8 cellular contexts compared by ENCODE assay signal in the genomic region with DNA sequence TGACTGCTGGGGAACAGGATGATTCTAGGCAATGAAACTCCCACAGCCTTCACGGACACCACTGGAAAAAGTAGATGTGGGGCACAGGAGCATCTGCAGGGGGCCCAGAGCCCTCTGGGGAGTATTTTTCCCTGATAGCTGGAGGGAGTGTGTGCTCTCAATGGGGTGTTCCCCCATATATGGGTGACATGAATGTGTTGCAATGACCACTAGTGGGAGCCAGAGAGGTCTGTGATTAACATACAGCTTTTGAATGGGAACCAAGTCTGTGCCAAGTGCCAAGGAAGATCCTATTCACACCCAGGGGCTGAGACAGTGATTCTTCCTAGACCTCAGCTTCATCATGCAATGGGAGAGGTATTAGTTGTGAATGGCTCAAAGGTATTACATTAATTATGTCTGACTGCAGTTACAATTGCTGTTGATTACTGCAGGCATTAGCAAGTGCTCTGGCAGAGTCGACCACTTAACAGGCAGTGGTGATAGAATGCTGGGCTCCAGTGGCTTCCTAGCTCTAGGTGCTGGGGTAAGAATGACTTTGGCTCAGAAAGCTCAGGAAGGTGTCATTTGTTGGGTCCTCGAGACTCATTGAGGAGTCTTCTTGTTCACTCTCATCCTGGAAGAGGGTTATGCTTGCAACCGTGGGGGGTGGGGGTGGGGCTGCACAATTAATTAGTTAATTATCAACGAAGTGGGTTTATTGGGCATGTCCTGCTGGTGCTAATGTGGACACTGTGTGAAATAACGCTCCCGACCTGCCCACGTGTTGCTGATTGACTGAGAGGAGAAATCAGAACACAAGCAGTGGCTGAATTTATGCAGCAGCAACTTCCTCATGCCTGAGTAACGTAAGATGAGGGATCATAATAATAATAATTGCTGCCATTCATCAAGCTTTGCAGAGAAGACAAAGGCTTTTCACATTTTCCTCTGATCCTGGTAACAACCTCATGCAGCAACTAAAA.
DNase-seq lines count a peak whose midpoint lies in the region; ATAC-seq, FAIRE-seq and TF ChIP-seq lines count a peak whose summit lies in the region.

No MANE protein-coding gene starts in this region.

- CTCF ChIA-PET in CD4-positive, alpha-beta T cell (lab: Charles Lee) = interaction anchor here (0.6 to 1.6 kb wide), 3 partner anchors 8 to 103 kb away, joined by 4 to 6 read pairs (median 6); no protein-coding TSS in a partner anchor
- CTCF ChIA-PET in IMR-90 (lab: Yijun Ruan, JAX) (interaction anchor here (0.5 to 1.6 kb wide), 14 partner anchors 11 to 702 kb away, joined by 3 to 7 read pairs (median 3); no protein-coding TSS in a partner anchor), RWPE1 (lab: Yijun Ruan, JAX) (interaction anchor here (0.5 to 1.3 kb wide), 18 partner anchors 8 to 761 kb away, joined by 3 to 8 read pairs (median 3); no protein-coding TSS in a partner anchor), K562 (lab: Yijun Ruan, JAX; ENCODE audit: low intra/inter-chr PET ratio) (no interaction called here)

- H3K18ac ChIP-seq in IMR-90 (ENCODE audit: low read depth, low read length) = no peak overlapping the region

- no peak for TF ChIP-seq POLR2A in IMR-90 (IDR thresholded peaks at IDR 0.05; ENCODE audit: low read depth, low read length)
- no peak for TF ChIP-seq POLR2A in K562 (conservative IDR thresholded peaks at IDR 0.05)

- H2BK120ac ChIP-seq in IMR-90 (ENCODE audit: low read depth, low read length) = no peak overlapping the region

- no peaks in the 10 kb centered on the region for H3K9me3 Mint-ChIP-seq in CD4-positive, alpha-beta T cell

- no peak overlapping the region for H3K4me3 Mint-ChIP-seq in CD4-positive, alpha-beta T cell

- POLR2A ChIA-PET in CD4-positive, alpha-beta T cell (lab: Charles Lee) = no interaction called here
- POLR2A ChIA-PET in IMR-90 (lab: Charles Lee; ENCODE audit: unreplicated experiment) = interaction anchor here (0.6 kb wide), 1 partner anchor 101 kb away, joined by 5 read pairs; no protein-coding TSS in a partner anchor
- POLR2A ChIA-PET in RWPE1 (lab: Yijun Ruan, JAX; ENCODE audit: low non-redundant PET) = no interaction called here
- POLR2A ChIA-PET in K562 (lab: Yijun Ruan, JAX) = interaction anchor here (0.6 to 0.8 kb wide), 3 partner anchors 57 to 864 kb away, joined by 3 to 4 read pairs (median 3); no protein-coding TSS in a partner anchor

- H2BK15ac ChIP-seq in IMR-90 (ENCODE audit: low read depth, low read length) = no peak overlapping the region

- intact Hi-C loops in CD4-positive, alpha-beta T cell (cut with DNase I, micrococcal nuclease) = loop anchor here (2.0 to 10.0 kb wide), 3 partner anchors 355 to 765 kb away; no protein-coding TSS in a partner anchor
- intact Hi-C loops in IMR-90 (cut with micrococcal nuclease) (loop anchor here (1.0 kb wide), 3 partner anchors 351 to 763 kb away; no protein-coding TSS in a partner anchor), K562 (cut with micrococcal nuclease) (no loop called here)

- no peak overlapping the region for H4K8ac ChIP-seq in IMR-90 (ENCODE audit: low read depth in 2 of 2, low read length in 2 of 2)

- peaks cover 3% of the 10 kb centered on the region for H3K4me1 Mint-ChIP-seq in CD4-positive, alpha-beta T cell (ENCODE audit: low read depth)

- no peak for TF ChIP-seq EP300 in K562 (IDR thresholded peaks at IDR 0.05; ENCODE audit: low read length)

- H3K56ac ChIP-seq in IMR-90 (ENCODE audit: extremely low read depth, insufficient read depth, low read length) = no peak overlapping the region

- no peak overlapping the region for H2BK5ac ChIP-seq in IMR-90 (ENCODE audit: low read depth, low read length, poor library complexity, severe bottlenecking)

- H4K20me1 ChIP-seq in IMR-90 (ENCODE audit: insufficient read depth, low read length) = no peaks in the 10 kb centered on the region
- peaks cover 5% of the 10 kb centered on the region; the same call in 1 of the 2 replicates for H4K20me1 ChIP-seq in K562 (replicated peaks; ENCODE audit: control insufficient read depth, insufficient read depth, low read length)

- H3K14ac ChIP-seq in IMR-90 (replicated peaks; ENCODE audit: low read depth, low read length) = no peak overlapping the region

- H3K27me3 Mint-ChIP-seq in CD4-positive, alpha-beta T cell = peaks cover 33% of the 10 kb centered on the region

- H3K9ac ChIP-seq in IMR-90 (ENCODE audit: low read depth, low read length) (no peak overlapping the region), K562 (ENCODE audit: insufficient read depth in 1 of 2, low read depth in 2 of 2, low read length in 2 of 2) (no peak overlapping the region)

- H3K36me3 ChIP-seq in IMR-90 (ENCODE audit: control insufficient read depth, insufficient read depth, low read length) (no peaks in the 10 kb centered on the region), K562 (ENCODE audit: control insufficient read depth, insufficient read depth, low read length) (no peaks in the 10 kb centered on the region)

- dilution Hi-C loops in IMR-90 (cut with HindIII; ENCODE audit: low sequenced_read_pairs, unreplicated experiment) = no loop called here

- ATAC-seq in CD4-positive, alpha-beta T cell (ENCODE audit: poor library complexity) = peak; percentile 70
- ATAC-seq in GM18868 (IDR thresholded peaks at IDR 0.05; ENCODE audit: unreplicated experiment) (peak; percentile 76), IMR-90 (ENCODE audit: low read depth) (peak; percentile 95), K562 (peak; percentile 88), HG03571 (IDR thresholded peaks at IDR 0.05; ENCODE audit: unreplicated experiment) (no peak)

- no peaks in the 10 kb centered on the region for H3K27me3 ChIP-seq in CD4-positive, alpha-beta T cell (ENCODE audit: control insufficient read depth, insufficient read depth, low read length)
- H3K27me3 ChIP-seq in IMR-90 (ENCODE audit: control insufficient read depth, insufficient read depth, low read length) (peaks cover 23% of the 10 kb centered on the region), K562 (ENCODE audit: control insufficient read depth in 2 of 2, insufficient read depth in 2 of 2, low read length in 2 of 2) (peaks cover 0 to 6% of the 10 kb centered on the region in 2 experiments; a peak in 3 of 5 replicates)

- no peak overlapping the region for H3K4me2 ChIP-seq in IMR-90 (ENCODE audit: low read depth, low read length)
- H3K4me2 ChIP-seq in K562 (ENCODE audit: insufficient read depth, low read length) = no peak overlapping the region

- no peaks in the 10 kb centered on the region for H3K36me3 Mint-ChIP-seq in CD4-positive, alpha-beta T cell (ENCODE audit: low read depth)

- H3K79me2 ChIP-seq in K562 (ENCODE audit: control insufficient read depth, insufficient read depth, low read length) = no peaks in the 10 kb centered on the region

- H3K79me1 ChIP-seq in IMR-90 (ENCODE audit: low read depth in 1 of 2, low read length in 2 of 2) = no peaks in the 10 kb centered on the region

- H3K4me3 ChIP-seq in IMR-90 (ENCODE audit: insufficient read depth, low read depth, low read length) (no peak overlapping the region), K562 (no peak overlapping the region)

- H2AFZ ChIP-seq in IMR-90 (replicated peaks; ENCODE audit: low read length, poor library complexity) = no peak overlapping the region
- no peak overlapping the region for H2AFZ ChIP-seq in K562 (ENCODE audit: low read depth, low read length)

- in situ Hi-C loops in IMR-90 (cut with MboI; ENCODE audit: low sequenced_read_pairs) = loop anchor here (25.0 kb wide), 1 partner anchor 528 kb away; no protein-coding TSS in a partner anchor
- in situ Hi-C loops in K562 (cut with MboI) = no loop called here

- no peak overlapping the region for H3K27ac ChIP-seq in CD4-positive, alpha-beta T cell (ENCODE audit: low read depth, low read length)
- no peak overlapping the region for H3K27ac ChIP-seq in IMR-90 (ENCODE audit: insufficient read depth, low read length)
- H3K27ac ChIP-seq in RWPE1 = no peak overlapping the region
- H3K27ac ChIP-seq in K562 (ENCODE audit: extremely low read depth, low read depth, low read length) = no peak overlapping the region

- H3K27ac Mint-ChIP-seq in CD4-positive, alpha-beta T cell = no peak overlapping the region

- WGBS in IMR-90 (ENCODE audit: extremely low coverage in 2 of 2, insufficient read length in 1 of 2), 2 experiments = 70% methylated on average over 2 of the region's 9 CpGs; no CpG with 5 or more reads in 1 of the 2 experiments
- WGBS in K562 (ENCODE audit: insufficient coverage, low coverage, missing lambda C conversion rate) = 0% methylated on average over 9 of the region's 9 CpGs

- FAIRE-seq in K562 (lab: Jason Lieb, UNC) = peak; percentile 75

- H4K5ac ChIP-seq in IMR-90 (ENCODE audit: low read depth, low read length) = no peak overlapping the region

- no peaks in the 10 kb centered on the region; the same call in 1 of the 2 replicates for H3K9me1 ChIP-seq in IMR-90 (ENCODE audit: insufficient read depth, low read length)
- no peaks in the 10 kb centered on the region for H3K9me1 ChIP-seq in K562 (ENCODE audit: control insufficient read depth, insufficient read depth, low read length)

- H3K4ac ChIP-seq in IMR-90 (ENCODE audit: low read depth, low read length) = no peak overlapping the region

- no peak overlapping the region for H3K23ac ChIP-seq in IMR-90 (ENCODE audit: low read depth, low read length)

- H3K9me3 ChIP-seq in CD4-positive, alpha-beta T cell (ENCODE audit: control insufficient read depth, low read length) = no peaks in the 10 kb centered on the region
- H3K9me3 ChIP-seq in IMR-90 (ENCODE audit: control insufficient read depth, insufficient read depth, low read length) (no peaks in the 10 kb centered on the region), K562 (replicated peaks; ENCODE audit: control insufficient read depth, insufficient read depth, low read depth, low read length) (no peaks in the 10 kb centered on the region)

- H3K4me1 ChIP-seq in IMR-90 (ENCODE audit: control insufficient read depth, insufficient read depth, low read length) (no peaks in the 10 kb centered on the region), K562 (replicated peaks in 1 of 2; ENCODE audit: control insufficient read depth in 2 of 2, insufficient read depth in 2 of 2, low read length in 2 of 2) (no peaks in the 10 kb centered on the region)

- H2AK9ac ChIP-seq in IMR-90 (replicated peaks; ENCODE audit: low read depth, low read length, poor library complexity) = no peak overlapping the region

- H2BK20ac ChIP-seq in IMR-90 (ENCODE audit: low read depth, low read length) = no peak overlapping the region

- TF ChIP-seq CTCF in CD4-positive, alpha-beta T cell (IDR thresholded peaks at IDR 0.05) = peak; percentile 74
- TF ChIP-seq CTCF in IMR-90 (conservative IDR thresholded peaks at IDR 0.05; ENCODE audit: low read depth, low read length) = peak; percentile 71
- TF ChIP-seq CTCF in RWPE1 (conservative IDR thresholded peaks at IDR 0.05; ENCODE audit: low read depth) = peak; percentile 66
- peak; percentile 56 to 82 (median 71) for TF ChIP-seq CTCF in K562 (IDR thresholded peaks at IDR 0.05 in 2 of 3, conservative IDR thresholded peaks at IDR 0.05 in 1 of 3; ENCODE audit: insufficient read depth in 2 of 3, low read depth in 1 of 3, low read length in 3 of 3)

- peak in 6 of 10 experiments; percentile 6 to 23 (median 12) for DNase-seq in CD4-positive, alpha-beta T cell
- DNase-seq in IMR-90 (peak; percentile 66), RWPE1 (ENCODE audit: low spot score) (peak; percentile 59), K562 (ENCODE audit: extremely low read depth in 1 of 4, low spot score in 3 of 4) (peak; percentile 57 to 68 (median 61)), iPS-NIHi11 (ENCODE audit: low spot score) (peak; percentile 79), smooth muscle cell of the brain vasculature (ENCODE audit: low read depth, low spot score) (peak; percentile 7)

- no peak overlapping the region for H4K91ac ChIP-seq in IMR-90 (ENCODE audit: insufficient read depth, low read depth, low read length)

- no TSS peak for BruUV-seq in IMR-90 (replicated peaks; lab: Mats Ljungman, UMichigan)
- BruUV-seq in K562 (replicated peaks; lab: Mats Ljungman, UMichigan) = no TSS peak

- peak; percentile 71 for TF ChIP-seq RAD21 in IMR-90 (IDR thresholded peaks at IDR 0.05; ENCODE audit: low read length)
- TF ChIP-seq RAD21 in K562 (CRISPR knock-in tag; conservative IDR thresholded peaks at IDR 0.05 in 1 of 2, IDR thresholded peaks at IDR 0.05 in 1 of 2) = peak; percentile 23 to 55; a peak in 3 of 4 replicates

- no peak overlapping the region for H2AK5ac ChIP-seq in IMR-90 (ENCODE audit: low read depth, low read length)

Comparison
In these comparisons a context has a peak if more than half of its experiments do, and no peak if none do; other contexts are left out.
1. DNase-seq: peak in every context shown above with its lines; median percentile 79 in iPS-NIHi11; 66 in IMR-90; 61 in K562; 59 in RWPE1; 12 in CD4-positive, alpha-beta T cell; 7 in smooth muscle cell of the brain vasculature.
2. POLR2A ChIA-PET loops: an anchor here in IMR-90 (0.6 kb wide) and K562 (0.6 to 0.8 kb wide); none called in CD4-positive, alpha-beta T cell and RWPE1.